23 cellular contexts compared by ENCODE assay signal in the genomic region with DNA sequence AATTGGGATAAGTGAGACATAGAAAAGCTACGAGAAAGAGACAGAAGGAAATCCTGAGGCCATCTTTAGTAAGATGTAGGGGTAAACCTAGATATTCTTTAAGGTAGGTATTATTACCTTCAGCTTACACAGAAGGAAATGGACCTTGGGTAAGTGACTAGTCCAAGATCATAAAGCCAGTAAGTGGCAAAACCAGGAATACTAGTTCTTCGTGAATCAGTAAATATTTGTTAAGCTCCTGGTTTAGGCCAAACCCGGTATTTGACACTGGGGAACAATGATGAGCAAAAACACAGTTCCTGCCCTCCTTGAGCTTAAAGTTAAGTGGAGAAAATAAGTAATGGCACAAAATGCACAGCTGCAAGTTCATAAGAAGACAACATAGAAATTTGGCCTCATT.
"Had no signal": no experiment of that assay in that cellular context is flagged by ENCODE, and none has a peak within 500 bp of the region (broad histone marks: within the 10 kb centered on the region; RNA-seq: fewer than 3 reads in every experiment).

No MANE protein-coding gene starts in this region.

- H3K9me3 ChIP-seq: colonic mucosa, esophagus squamous epithelium, gastrocnemius medialis, heart right ventricle, left lung, lower lobe of right lung, mucosa of descending colon had no signal

- H3K36me3 ChIP-seq: colonic mucosa had no signal

- H3K4me3 Mint-ChIP-seq: dendritic cell treated with granulocyte-macrophage colony-stimulating factor and Interleukin-4, amounts not matched to agents 40 ng/mL and 50 ng/mL, for 4 days; effector memory CD8-positive, alpha-beta T cell; endodermal cell; mesothelial cell of epicardium; naive B cell; naive thymus-derived CD8-positive, alpha-beta T cell had no signal

- DNase-seq: colonic mucosa; cortex of kidney; effector CD8-positive, alpha-beta T cell; effector memory CD8-positive, alpha-beta T cell; endodermal cell; esophagus squamous epithelium; foreskin fibroblast; foreskin melanocyte; gastrocnemius medialis; glutamatergic neuron; head of caudate nucleus; heart right ventricle; hippocampal formation; left cardiac atrium; left lung; left ventricle myocardium superior; lower lobe of right lung; mesenchymal stem cell; mucosa of descending colon; naive B cell; naive thymus-derived CD8-positive, alpha-beta T cell had no signal

- H3K9me3 Mint-ChIP-seq: dendritic cell treated with granulocyte-macrophage colony-stimulating factor and Interleukin-4, amounts not matched to agents 40 ng/mL and 50 ng/mL, for 4 days; effector memory CD8-positive, alpha-beta T cell; endodermal cell; mesothelial cell of epicardium; naive B cell; naive thymus-derived CD8-positive, alpha-beta T cell had no signal

- H3K4me3 ChIP-seq: colonic mucosa, esophagus squamous epithelium, gastrocnemius medialis, heart right ventricle, left lung, lower lobe of right lung, mucosa of descending colon had no signal

- H3K27me3 ChIP-seq: colonic mucosa, esophagus squamous epithelium, gastrocnemius medialis, heart right ventricle, left lung had no signal

- ATAC-seq: effector memory CD8-positive, alpha-beta T cell; gastrocnemius medialis; heart right ventricle; left cardiac atrium; left lung; left ventricle myocardium superior; lower lobe of right lung; mucosa of descending colon; naive thymus-derived CD8-positive, alpha-beta T cell had no signal

- H3K27ac Mint-ChIP-seq: dendritic cell treated with granulocyte-macrophage colony-stimulating factor and Interleukin-4, amounts not matched to agents 40 ng/mL and 50 ng/mL, for 4 days; effector memory CD8-positive, alpha-beta T cell; endodermal cell; mesothelial cell of epicardium; naive thymus-derived CD8-positive, alpha-beta T cell had no signal

- H3K27ac ChIP-seq: colonic mucosa, gastrocnemius medialis, heart right ventricle, left lung, lower lobe of right lung had no signal

- H3K27me3 Mint-ChIP-seq: dendritic cell treated with granulocyte-macrophage colony-stimulating factor and Interleukin-4, amounts not matched to agents 40 ng/mL and 50 ng/mL, for 4 days; effector memory CD8-positive, alpha-beta T cell; naive B cell; naive thymus-derived CD8-positive, alpha-beta T cell had no signal

- H3K4me1 ChIP-seq: colonic mucosa had no signal
